11 cellular contexts compared by ENCODE assay signal in the genomic region with DNA sequence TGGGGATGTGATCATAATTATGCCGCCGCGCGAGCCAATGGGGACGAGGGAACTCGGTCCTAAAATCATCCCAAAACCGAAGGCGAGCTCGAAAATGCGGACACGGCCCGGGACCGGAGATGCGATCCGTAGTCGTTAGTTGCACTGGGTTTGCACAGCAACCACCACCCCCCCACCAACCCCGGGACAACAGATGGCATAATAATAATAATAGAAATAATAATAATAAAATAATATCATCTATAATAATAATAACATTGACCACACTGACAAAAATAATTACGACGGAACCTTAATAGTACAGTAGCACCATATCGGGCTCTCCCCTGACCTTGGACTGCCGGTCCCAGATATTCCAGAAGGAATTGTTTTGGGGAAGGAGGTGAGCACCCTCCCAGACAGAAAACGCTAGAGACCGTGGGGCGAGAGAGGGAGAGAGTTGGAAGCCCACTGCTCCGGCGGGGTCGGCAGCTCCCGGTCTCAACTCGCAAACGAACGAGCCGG. TPM values are rescaled to one million over a fixed set of nuclear protein-coding genes. Genes with fewer than 3 reads are reported as not detected.
DNase-seq lines count a peak whose midpoint lies in the region; ATAC-seq and TF ChIP-seq lines count a peak whose summit lies in the region.
"Had no signal": no experiment of that assay in that cellular context is flagged by ENCODE, and none has a peak within 500 bp of the region (broad histone marks: within the 10 kb centered on the region; RNA-seq: fewer than 3 reads in every experiment).

No MANE protein-coding gene starts in this region.

- peaks cover 17% of the 10 kb centered on the region for H3K4me1 ChIP-seq in ectodermal cell (ENCODE audit: control insufficient read depth, insufficient read depth, low read length)
- H3K4me1 ChIP-seq in Karpas-422 (ENCODE audit: low read length), result no peaks in the 10 kb centered on the region

- H3K36me3 Mint-ChIP-seq in nephron progenitor cell (ENCODE audit: low read depth), result no peaks in the 10 kb centered on the region
- H3K36me3 Mint-ChIP-seq in natural killer cell, result no peaks in the 10 kb centered on the region
- H3K36me3 Mint-ChIP-seq: immature natural killer cell had no signal

- POLR2A ChIA-PET in BJ (lab: Charles Lee), result no interaction called here

- H3K4me3 ChIP-seq in BJ (ENCODE audit: low read depth, low read length), result peak overlapping the region; percentile 54
- H3K4me3 ChIP-seq in HFF-Myc (replicated peaks; ENCODE audit: low read depth, low read length), result peak overlapping the region; percentile 34
- peak overlapping the region; percentile 56 for H3K4me3 ChIP-seq in ectodermal cell (ENCODE audit: insufficient read depth, low read depth, low read length)
- H3K4me3 ChIP-seq in Karpas-422 (ENCODE audit: low read length), result no peak overlapping the region

- H3K4me3 Mint-ChIP-seq in nephron progenitor cell, result peak overlapping the region; percentile 90
- H3K4me3 Mint-ChIP-seq in natural killer cell, result no peak overlapping the region
- H3K4me3 Mint-ChIP-seq: immature natural killer cell had no signal

- H3K27me3 Mint-ChIP-seq in nephron progenitor cell (ENCODE audit: low read depth, poor library complexity), result peaks cover 100% of the 10 kb centered on the region
- peaks cover 44 to 49% of the 10 kb centered on the region in 2 donors for H3K27me3 Mint-ChIP-seq in natural killer cell (ENCODE audit: low read depth in 2 of 2)

- no peak for ATAC-seq in natural killer cell
- ATAC-seq: HCT116 had no signal

- H3K36me3 ChIP-seq in BJ (ENCODE audit: control insufficient read depth, insufficient read depth, low read length) (no peaks in the 10 kb centered on the region), ectodermal cell (ENCODE audit: control insufficient read depth, insufficient read depth, low read length) (no peaks in the 10 kb centered on the region), Karpas-422 (ENCODE audit: insufficient read depth, low read length) (no peaks in the 10 kb centered on the region)

- H3K9ac ChIP-seq in Karpas-422 (ENCODE audit: low read length), result no peak overlapping the region

- TF ChIP-seq CTCF in BJ (IDR thresholded peaks at IDR 0.05; ENCODE audit: insufficient read depth, low read depth, low read length) (no peak), HFF-Myc (IDR thresholded peaks at IDR 0.05; ENCODE audit: low read depth, low read length, missing control alignments) (no peak), nephron progenitor cell (IDR thresholded peaks at IDR 0.05) (no peak), natural killer cell (IDR thresholded peaks at IDR 0.05) (no peak)

- DNase-seq in BJ (ENCODE audit: low read depth), result no peak
- DNase-seq in HFF-Myc (ENCODE audit: extremely low read depth, low read depth), result no peak
- peak; percentile 73 for DNase-seq in nephron progenitor cell
- no peak for DNase-seq in natural killer cell
- no peak for DNase-seq in Karpas-422
- no peak for DNase-seq in SK-N-DZ (ENCODE audit: low spot score)
- DNase-seq in KG1 (lab: John Stamatoyannopoulos, UW), result no peak
- DNase-seq: activated naive CD4-positive, alpha-beta T cell treated with Interleukin-2 at 50 U/mL for 16 hours; immature natural killer cell had no signal

- CTCF ChIA-PET in BJ (lab: Yijun Ruan, JAX), result interaction anchor here (0.7 kb wide), 1 partner anchor 700 kb away, joined by 3 read pairs; no protein-coding TSS in a partner anchor

- H3K27ac ChIP-seq in ectodermal cell (ENCODE audit: insufficient read depth, low read depth, low read length, poor library complexity, severe bottlenecking) (no peak overlapping the region), Karpas-422 (ENCODE audit: low read length) (no peak overlapping the region)

- intact Hi-C loops in natural killer cell (cut with micrococcal nuclease), result no loop called here

- H3K79me2 ChIP-seq in Karpas-422 (ENCODE audit: low read length), result no peaks in the 10 kb centered on the region

- H4K20me1 ChIP-seq in Karpas-422 (ENCODE audit: insufficient read depth, low read depth, low read length), result no peaks in the 10 kb centered on the region

- H3K4me2 ChIP-seq in Karpas-422 (ENCODE audit: low read depth, low read length, poor library complexity, severe bottlenecking), result no peak overlapping the region

- H3K9me3 Mint-ChIP-seq in nephron progenitor cell, result no peaks in the 10 kb centered on the region
- H3K9me3 Mint-ChIP-seq in natural killer cell, result no peaks in the 10 kb centered on the region

- H3K9me2 ChIP-seq in Karpas-422 (replicated peaks; ENCODE audit: insufficient read depth, low read length), result no peaks in the 10 kb centered on the region

- H3K27ac Mint-ChIP-seq in nephron progenitor cell (peak overlapping the region; percentile 32), natural killer cell (no peak overlapping the region)
- H3K27ac Mint-ChIP-seq: immature natural killer cell had no signal

- H3K27me3 ChIP-seq in BJ (ENCODE audit: control insufficient read depth, insufficient read depth, low read length), result peaks cover 35% of the 10 kb centered on the region
- peaks cover 100% of the 10 kb centered on the region for H3K27me3 ChIP-seq in ectodermal cell (ENCODE audit: control insufficient read depth, insufficient read depth, low read length, poor library complexity, severe bottlenecking)
- H3K27me3 ChIP-seq in Karpas-422 (ENCODE audit: low read length), result no peaks in the 10 kb centered on the region

- H3K4me1 Mint-ChIP-seq in nephron progenitor cell, result peaks cover 46% of the 10 kb centered on the region
- H3K4me1 Mint-ChIP-seq in natural killer cell, result peaks cover 5 to 6% of the 10 kb centered on the region in 2 donors

- no peaks in the 10 kb centered on the region for H3K9me3 ChIP-seq in ectodermal cell (ENCODE audit: control insufficient read depth, low read length)
- H3K9me3 ChIP-seq in Karpas-422 (ENCODE audit: low read length), result no peaks in the 10 kb centered on the region

- WGBS in ectodermal cell, 2 experiments, result 2 to 3% methylated on average over 30 to 31 of the region's 32 CpGs

- H2AFZ ChIP-seq in Karpas-422 (ENCODE audit: low read length), result no peak overlapping the region

RNA-seq across cellular contexts. Expression of a gene that starts 1.1 kb away (rescaled TPM):
- 0.31 and 0.51 TPM in 2 replicates for polyA plus RNA-seq in BJ (2011; rRNA removed)
- polyA minus RNA-seq in BJ (2011; rRNA and poly(A)+ RNA removed), result 0.38 TPM in 1 of 2 replicates, not detected in the other
- 14.7 TPM for polyA plus RNA-seq in ectodermal cell (2013, experiment 1 of 4)
- 26.8 TPM for polyA plus RNA-seq in ectodermal cell (2013, experiment 2 of 4)
- polyA plus RNA-seq in ectodermal cell (2013, experiment 3 of 4), result 15.9 TPM
- polyA plus RNA-seq in ectodermal cell (2013, experiment 4 of 4), result 21.5 TPM
- not detected for total RNA-seq in natural killer cell
- total RNA-seq in Karpas-422 (2014; rRNA removed; shearing (Covaris generic); ENCODE audit: low replicate concordance), result not detected in 2 replicates
- polyA plus RNA-seq in SK-N-DZ (2014; cell fraction: cytosol; rRNA removed), result not detected in 2 replicates
- polyA plus RNA-seq in SK-N-DZ (2014; cell fraction: nucleus; rRNA removed), result not detected in 2 replicates
- polyA plus RNA-seq: immature natural killer cell had no signal
